ENCODE assay signal across 2 cellular contexts in genomic region chr7:93717217-93717900, GRCh38.
TF ChIP-seq lines count a peak whose summit lies in the region.

No MANE protein-coding gene starts in this region.

TF ChIP-seq in IMR-90, 13 proteins besides CTCF, POLR2A, EP300 and RAD21 (continued from another document):
- TF ChIP-seq ELK1 (IDR thresholded peaks at IDR 0.05; ENCODE audit: borderline replicate concordance, low read depth, low read length), result no peak

TF ChIP-seq in K562, 482 proteins besides CTCF, POLR2A, EP300 and RAD21 (continued from another document):
- TF ChIP-seq ZBTB26 (CRISPR knock-in tag; IDR thresholded peaks at IDR 0.05), result 0 out of 2 replicates have a peak, but pooled peaks have one; percentile 68
- no peak for TF ChIP-seq TAL1 (IDR thresholded peaks at IDR 0.05)
- TF ChIP-seq THRB (CRISPR knock-in tag; conservative IDR thresholded peaks at IDR 0.05), result 0 out of 2 replicates have a peak, but pooled peaks have one; percentile 23
TF ChIP-seq in K562: peak in this region for 4.
